In the genomic region with DNA sequence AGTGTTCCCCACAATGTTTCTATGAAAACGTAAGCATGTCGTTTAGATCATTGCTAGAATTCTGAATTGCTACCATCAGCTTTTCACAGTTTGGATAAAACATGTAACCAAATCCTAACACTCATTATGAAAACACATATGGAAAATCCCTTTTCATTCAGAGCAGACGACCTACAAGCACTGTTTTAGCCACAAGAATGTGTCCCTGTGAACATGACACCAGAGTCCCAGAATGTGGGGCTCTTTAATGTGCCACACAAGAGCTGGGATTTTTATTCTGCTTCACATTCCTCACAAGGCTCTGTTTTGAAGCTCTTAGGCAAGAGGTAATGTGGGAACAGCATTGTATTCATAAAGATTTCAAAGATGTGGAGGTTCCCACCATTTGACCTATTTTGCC, we compare ENCODE assay signal across 16 cellular contexts.
DNase-seq lines count a peak whose midpoint lies in the region; ATAC-seq, FAIRE-seq and TF ChIP-seq lines count a peak whose summit lies in the region.
"Had no signal": no experiment of that assay in that cellular context is flagged by ENCODE, and none has a peak within 500 bp of the region (broad histone marks: within the 10 kb centered on the region; RNA-seq: fewer than 3 reads in every experiment).

No MANE protein-coding gene starts in this region.

- CTCF ChIA-PET in CD8-positive, alpha-beta memory T cell (lab: Charles Lee) = no interaction called here

- no peak overlapping the region for H3K27ac ChIP-seq in CD8-positive, alpha-beta memory T cell (ENCODE audit: low read depth, low read length)
- H3K27ac ChIP-seq: BLaER1 treated with 17β-estradiol and CSF1 and Interleukin-3, amounts not matched to agents 10 nM and 100 nM; left ventricle myocardium inferior had no signal

- H3K27ac Mint-ChIP-seq in CD8-positive, alpha-beta memory T cell = no peak overlapping the region

- no peak overlapping the region for H3K4me3 ChIP-seq in AG10803 (ENCODE audit: low read length)
- no peak overlapping the region for H3K4me3 ChIP-seq in CD8-positive, alpha-beta memory T cell (ENCODE audit: low read length)
- H3K4me3 ChIP-seq: BLaER1 treated with 17β-estradiol and CSF1 and Interleukin-3, amounts not matched to agents 10 nM and 100 nM; left ventricle myocardium inferior had no signal

- no peaks in the 10 kb centered on the region for H3K4me1 ChIP-seq in CD8-positive, alpha-beta memory T cell (ENCODE audit: insufficient read depth, low read length)
- H3K4me1 ChIP-seq: BLaER1 treated with 17β-estradiol and CSF1 and Interleukin-3, amounts not matched to agents 10 nM and 100 nM had no signal

- H3K36me3 Mint-ChIP-seq in CD8-positive, alpha-beta memory T cell = no peaks in the 10 kb centered on the region

- no peak for FAIRE-seq in RCC 7860 (lab: Jason Lieb, UNC)
- FAIRE-seq: G401.6 had no signal

- no peak for ATAC-seq in GM21619 (IDR thresholded peaks at IDR 0.05; ENCODE audit: unreplicated experiment)

- no peaks in the 10 kb centered on the region for H3K27me3 Mint-ChIP-seq in CD8-positive, alpha-beta memory T cell

- no peaks in the 10 kb centered on the region for H3K9me3 ChIP-seq in CD8-positive, alpha-beta memory T cell (ENCODE audit: low read length)
- H3K9me3 ChIP-seq: BLaER1 treated with 17β-estradiol and CSF1 and Interleukin-3, amounts not matched to agents 10 nM and 100 nM; left ventricle myocardium inferior had no signal

- H3K4me1 Mint-ChIP-seq in CD8-positive, alpha-beta memory T cell = peaks cover 4 to 10% (median 8%) of the 10 kb centered on the region in 3 donors

- no peaks in the 10 kb centered on the region for H3K27me3 ChIP-seq in CD8-positive, alpha-beta memory T cell (ENCODE audit: insufficient read depth, low read length, poor library complexity, severe bottlenecking)
- H3K27me3 ChIP-seq: BLaER1 treated with 17β-estradiol and CSF1 and Interleukin-3, amounts not matched to agents 10 nM and 100 nM had no signal

- TF ChIP-seq CTCF in AG10803 (conservative IDR thresholded peaks at IDR 0.05; ENCODE audit: low read length) (no peak), GM20000 (IDR thresholded peaks at IDR 0.05; ENCODE audit: extremely low read depth, missing control alignments) (no peak)

- H3K4me3 Mint-ChIP-seq in CD8-positive, alpha-beta memory T cell = no peak overlapping the region

- H3K9me3 Mint-ChIP-seq in CD8-positive, alpha-beta memory T cell = no peaks in the 10 kb centered on the region

- POLR2A ChIA-PET in CD8-positive, alpha-beta memory T cell (lab: Charles Lee) = no interaction called here

- no peaks in the 10 kb centered on the region for H3K36me3 ChIP-seq in CD8-positive, alpha-beta memory T cell (ENCODE audit: insufficient read depth, low read length)
- H3K36me3 ChIP-seq: BLaER1 treated with 17β-estradiol and CSF1 and Interleukin-3, amounts not matched to agents 10 nM and 100 nM; left ventricle myocardium inferior had no signal

- DNase-seq in AG10803 (ENCODE audit: low read depth) (peak; percentile 84), GM20000 (ENCODE audit: low spot score) (peak; percentile 10), RCC 7860 (ENCODE audit: low spot score) (peak; percentile 34), kidney tubule cell (ENCODE audit: low spot score) (peak; percentile 45), AML-193 (lab: John Stamatoyannopoulos, UW) (no peak)
- no peak for DNase-seq in CD8-positive, alpha-beta memory T cell
- DNase-seq in activated CD4-positive, alpha-beta T cell treated with anti-CD3 and anti-CD28 coated beads, Interleukin-2, amount 50 U/mL, for 1 hour = no peak
- DNase-seq: effector CD4-positive, alpha-beta T cell; glutamatergic neuron; left ventricle myocardium inferior; NCI-H1930; OCI-M1; stimulated activated CD4-positive, alpha-beta T cell treated with anti-CD3 and anti-CD28 coated beads, Interleukin-1b, Interleukin-23, amount 100 ng/mL, for 48 hours had no signal

Comparison
In these comparisons a context has a peak if more than half of its experiments do, and no peak if none do; other contexts are left out.
1. DNase-seq: peak in AG10803 (single experiment), GM20000 (single experiment), RCC 7860 (single experiment) and kidney tubule cell (single experiment); none in CD8-positive, alpha-beta memory T cell (0 of 5), AML-193 (0 of 2) and activated CD4-positive, alpha-beta T cell treated with anti-CD3 and anti-CD28 coated beads, Interleukin-2, amount 50 U/mL, for 1 hour (single experiment).